In the genomic region with DNA sequence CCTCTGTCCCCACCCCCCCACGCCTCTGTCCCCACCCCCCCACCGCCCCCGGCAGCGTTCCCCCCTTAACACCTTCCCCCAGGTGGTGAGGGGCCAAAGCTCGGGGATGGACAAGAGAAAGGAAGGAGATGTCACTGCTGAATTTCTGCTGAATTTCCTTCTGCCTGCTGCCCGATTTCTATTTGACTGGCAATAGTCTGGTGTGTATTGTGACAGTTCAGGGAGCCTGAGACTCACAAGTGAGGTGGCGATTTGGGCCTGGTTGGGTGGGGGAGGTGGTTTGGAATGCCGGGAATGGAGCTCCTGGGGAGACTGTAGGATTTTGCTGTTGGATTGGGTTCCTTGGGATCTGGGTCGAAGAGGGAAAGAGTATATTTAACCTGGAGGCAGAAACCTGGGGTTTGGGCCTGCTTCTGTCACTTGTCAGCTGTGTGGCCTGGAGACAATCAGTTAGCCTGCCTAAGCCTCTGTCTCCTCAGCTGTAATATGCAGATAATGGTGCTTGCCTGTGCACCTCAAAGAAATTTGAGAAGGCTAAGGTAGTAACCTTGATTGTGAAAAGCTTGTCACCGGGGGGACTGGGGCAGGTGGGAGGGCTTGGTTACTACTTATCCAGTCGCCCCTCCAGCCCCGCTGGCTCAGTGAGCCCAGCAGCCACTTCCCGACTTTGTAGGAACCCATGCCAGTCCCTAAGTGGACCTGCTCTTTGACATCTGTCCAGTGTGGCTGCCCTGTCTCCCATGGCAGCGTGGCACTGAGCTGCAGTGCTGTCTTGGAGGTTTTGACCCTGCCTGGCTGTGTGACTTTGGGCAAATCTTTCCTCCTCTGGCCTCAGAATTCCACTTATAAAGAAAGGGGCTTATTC, we compare ENCODE assay signal across 8 cellular contexts. TPM values are rescaled to one million over a fixed set of nuclear protein-coding genes. Genes with fewer than 3 reads are reported as not detected.
A peak's percentile ranks its signal among the peaks of the same experiment; 100 is the strongest.
DNase-seq lines count a peak whose midpoint lies in the region; ATAC-seq and TF ChIP-seq lines count a peak whose summit lies in the region.

No MANE protein-coding gene starts in this region.

- no peaks in the 10 kb centered on the region for H3K9me3 ChIP-seq in lower lobe of right lung
- H3K9me3 ChIP-seq in transverse colon: no peaks in the 10 kb centered on the region

- ATAC-seq in lower lobe of right lung (peak; percentile 3 to 15), GM21619 (IDR thresholded peaks at IDR 0.05; ENCODE audit: unreplicated experiment) (no peak)

- intact Hi-C loops in lower lobe of right lung (cut with DNase I) (no loop called here), transverse colon (cut with DNase I; ENCODE audit: low total_unique reads) (no loop called here)

- no peak for TF ChIP-seq POLR2A in transverse colon (IDR thresholded peaks at IDR 0.05)

- H3K4me1 ChIP-seq in lower lobe of right lung (peaks cover 53% of the 10 kb centered on the region), transverse colon (peaks cover 39 to 59% (median 51%) of the 10 kb centered on the region in 4 donors)

- H3K4me3 ChIP-seq in GM08714 (ENCODE audit: low read length) (peak overlapping the region; percentile 8; the same call in 1 of the 2 replicates), cardiac fibroblast (replicated peaks in 1 of 2; ENCODE audit: low read depth in 2 of 2, low read length in 2 of 2) (no peak overlapping the region), lower lobe of right lung (peak overlapping the region; percentile 52), transverse colon (peak overlapping the region in 2 of 4 donors; percentile 34 to 50)

- H3K27me3 ChIP-seq in lower lobe of right lung (ENCODE audit: low read depth) (no peaks in the 10 kb centered on the region), transverse colon (no peaks in the 10 kb centered on the region)

- in situ Hi-C loops in transverse colon (cut with MboI; ENCODE audit: low pct_ligation_motif_present in 1 of 4, low pct_unique_long_range_greater_than_20kb in 1 of 4, low sequenced_read_pairs in 3 of 4): no loop called here

- no peak for TF ChIP-seq EP300 in transverse colon (IDR thresholded peaks at IDR 0.05; ENCODE audit: low read depth)

- H3K36me3 ChIP-seq in lower lobe of right lung: no peaks in the 10 kb centered on the region
- no peaks in the 10 kb centered on the region for H3K36me3 ChIP-seq in transverse colon

- DNase-seq in NAMALWA (ENCODE audit: low spot score) (peak; percentile 46), cardiac fibroblast (ENCODE audit: low read depth in 2 of 2) (peak; percentile 31 to 61), lower lobe of right lung (no peak), transverse colon (no peak), cerebellar nuclear complex (lab: John Stamatoyannopoulos, UW) (no peak), ureter (ENCODE audit: low spot score) (no peak)

- H3K27ac ChIP-seq in lower lobe of right lung: peak overlapping the region; percentile 98
- H3K27ac ChIP-seq in transverse colon: peak overlapping the region; percentile 91 to 97 (median 94)

- 51 to 67% methylated on average over 4 to 10 of the region's 14 CpGs for WGBS in transverse colon (ENCODE audit: low coverage in 1 of 2), 2 donors

- TF ChIP-seq CTCF in cardiac fibroblast (IDR thresholded peaks at IDR 0.05; ENCODE audit: low read depth, low read length) (no peak), lower lobe of right lung (IDR thresholded peaks at IDR 0.05) (no peak), transverse colon (IDR thresholded peaks at IDR 0.05) (no peak)

RNA-seq across cellular contexts. Expression of gene LMNA, which starts 7.7 kb away (rescaled TPM):
- 235 TPM for total RNA-seq in lower lobe of right lung
- 100 to 1,000 TPM; 300 to 999 (median 324) TPM for total RNA-seq in transverse colon
- 444 TPM for total RNA-seq in ureter

RNA-seq across cellular contexts. Expression of gene MEX3A, which starts 24.6 kb away (rescaled TPM):
- total RNA-seq in lower lobe of right lung: 0.74 TPM
- total RNA-seq in transverse colon: under 1 TPM in 3 of 4 donors, not detected in 1; 0.14 to 0.60 (median 0.48) TPM
- 1.2 TPM for total RNA-seq in ureter

RNA-seq across cellular contexts. Expression of gene RAB25, which starts 45.9 kb away (rescaled TPM):
- total RNA-seq in lower lobe of right lung (58.0 TPM), transverse colon (100 to 1,000 TPM; 140 to 213 (median 174) TPM), ureter (182 TPM)

RNA-seq across cellular contexts. Expression of gene SEMA4A, which starts 46.5 kb away (rescaled TPM):
- 28.9 TPM for total RNA-seq in lower lobe of right lung
- total RNA-seq in transverse colon: 1 to 10 TPM in 3 of 4 donors, not detected in 1; 2.6 to 6.0 (median 4.8) TPM
- 49.3 TPM for total RNA-seq in ureter

RNA-seq across cellular contexts. Expression of gene LAMTOR2, which starts 52.3 kb away (rescaled TPM):
- total RNA-seq in lower lobe of right lung (66.5 TPM), transverse colon (10 to 100 TPM; 20.9 to 70.9 (median 47.5) TPM), ureter (47.5 TPM)

Comparison
In these comparisons a context has a peak if more than half of its experiments do, and no peak if none do; other contexts are left out.
1. H3K4me3 ChIP-seq: peak in GM08714 (single experiment) and lower lobe of right lung (single experiment); none in cardiac fibroblast (0 of 2).
2. DNase-seq: peak in NAMALWA (single experiment) and cardiac fibroblast (2 of 2); none in lower lobe of right lung (single experiment), transverse colon (single experiment), cerebellar nuclear complex (0 of 2) and ureter (single experiment).